19 cellular contexts compared by ENCODE assay signal in genomic region chr1:4657920-4658585, GRCh38. TPM values are rescaled to one million over a fixed set of nuclear protein-coding genes. Genes with fewer than 3 reads are reported as not detected.
DNase-seq lines count a peak whose midpoint lies in the region; ATAC-seq and TF ChIP-seq lines count a peak whose summit lies in the region.
"Had no signal": no experiment of that assay in that cellular context is flagged by ENCODE, and none has a peak within 500 bp of the region (broad histone marks: within the 10 kb centered on the region; RNA-seq: fewer than 3 reads in every experiment).

No MANE protein-coding gene starts in this region.

- no peak overlapping the region for H3K27ac Mint-ChIP-seq in natural killer cell treated with Interleukin-12 subunit alpha and Interleukin-12 subunit beta and Interleukin-15 and Interleukin-18, amount 100 ng/mL, for 72 hours
- H3K27ac Mint-ChIP-seq: activated CD4-positive, alpha-beta T cell treated with anti-CD3 and anti-CD28 coated beads, Interleukin-2, amount 10 ng/mL, durations not matched to agents 7 days and 5 days; activated naive CD4-positive, alpha-beta T cell treated with anti-CD3 and anti-CD28 coated beads, Interleukin-2, amount 50 U/mL, for 24 hours; stimulated activated naive CD8-positive, alpha-beta T cell treated with anti-CD3 and anti-CD28 coated beads, Interleukin-15, amount 100 ng/mL, for 72 hours had no signal

- H3K4me1 Mint-ChIP-seq in natural killer cell treated with Interleukin-12 subunit alpha and Interleukin-12 subunit beta and Interleukin-15 and Interleukin-18, amount 100 ng/mL, for 72 hours (ENCODE audit: low read depth in 2 of 2) = no peaks in the 10 kb centered on the region
- H3K4me1 Mint-ChIP-seq: activated CD4-positive, alpha-beta T cell treated with anti-CD3 and anti-CD28 coated beads, Interleukin-2, amount 10 ng/mL, durations not matched to agents 7 days and 5 days had no signal

- TF ChIP-seq CTCF in osteoblast (IDR thresholded peaks at IDR 0.05; ENCODE audit: extremely low read depth, low read depth, low read length) = no peak

- no peak overlapping the region for H3K4me2 ChIP-seq in osteoblast (ENCODE audit: insufficient read depth, low read length)
- H3K4me2 ChIP-seq: KMS-11 had no signal

- peaks cover 7% of the 10 kb centered on the region for H3K27me3 ChIP-seq in osteoblast (ENCODE audit: insufficient read depth, low read length)
- H3K27me3 ChIP-seq: foreskin keratinocyte had no signal

- no peaks in the 10 kb centered on the region for H3K9me3 Mint-ChIP-seq in natural killer cell treated with Interleukin-12 subunit alpha and Interleukin-12 subunit beta and Interleukin-15 and Interleukin-18, amount 100 ng/mL, for 72 hours
- H3K9me3 Mint-ChIP-seq: activated CD4-positive, alpha-beta T cell treated with anti-CD3 and anti-CD28 coated beads, Interleukin-2, amount 10 ng/mL, durations not matched to agents 7 days and 5 days; activated naive CD4-positive, alpha-beta T cell treated with anti-CD3 and anti-CD28 coated beads, Interleukin-2, amount 50 U/mL, for 24 hours; stimulated activated naive CD8-positive, alpha-beta T cell treated with anti-CD3 and anti-CD28 coated beads, Interleukin-15, amount 100 ng/mL, for 72 hours had no signal

- no peaks in the 10 kb centered on the region for H4K20me1 ChIP-seq in osteoblast (ENCODE audit: insufficient read depth, low read length)

- no peak overlapping the region for H3K4me3 Mint-ChIP-seq in natural killer cell treated with Interleukin-12 subunit alpha and Interleukin-12 subunit beta and Interleukin-15 and Interleukin-18, amount 100 ng/mL, for 72 hours
- H3K4me3 Mint-ChIP-seq: activated CD4-positive, alpha-beta T cell treated with anti-CD3 and anti-CD28 coated beads, Interleukin-2, amount 10 ng/mL, durations not matched to agents 7 days and 5 days; activated naive CD4-positive, alpha-beta T cell treated with anti-CD3 and anti-CD28 coated beads, Interleukin-2, amount 50 U/mL, for 24 hours; stimulated activated naive CD8-positive, alpha-beta T cell treated with anti-CD3 and anti-CD28 coated beads, Interleukin-15, amount 100 ng/mL, for 72 hours had no signal

- H3K36me3 Mint-ChIP-seq in natural killer cell treated with Interleukin-12 subunit alpha and Interleukin-12 subunit beta and Interleukin-15 and Interleukin-18, amount 100 ng/mL, for 72 hours = no peaks in the 10 kb centered on the region
- H3K36me3 Mint-ChIP-seq: activated naive CD4-positive, alpha-beta T cell treated with anti-CD3 and anti-CD28 coated beads, Interleukin-2, amount 50 U/mL, for 24 hours had no signal

- no peak overlapping the region for H3K27ac ChIP-seq in osteoblast (ENCODE audit: low read depth, low read length)
- H3K27ac ChIP-seq: KMS-11, parathyroid adenoma had no signal

- ATAC-seq in natural killer cell treated with Interleukin-12 subunit alpha and Interleukin-12 subunit beta and Interleukin-15 and Interleukin-18, amount 100 ng/mL, for 72 hours = no peak
- ATAC-seq: foreskin keratinocyte; GM12878; stimulated activated naive CD8-positive, alpha-beta T cell treated with anti-CD3 and anti-CD28 coated beads, Interleukin-15, amount 100 ng/mL, for 72 hours had no signal

- no peaks in the 10 kb centered on the region for H3K9me3 ChIP-seq in ES-I3 (ENCODE audit: control insufficient read depth, insufficient read depth, low read length)
- no peaks in the 10 kb centered on the region for H3K9me3 ChIP-seq in osteoblast (ENCODE audit: low read depth, low read length)
- H3K9me3 ChIP-seq: BE2C had no signal

- H3K4me1 ChIP-seq in ES-I3 (ENCODE audit: insufficient read depth, low read length) (peaks cover 27% of the 10 kb centered on the region), osteoblast (ENCODE audit: insufficient read depth, low read length) (no peaks in the 10 kb centered on the region)
- H3K4me1 ChIP-seq: BE2C, parathyroid adenoma had no signal

- H3K36me3 ChIP-seq in ES-I3 (ENCODE audit: insufficient read depth, low read length) (no peaks in the 10 kb centered on the region), osteoblast (ENCODE audit: insufficient read depth, low read length) (no peaks in the 10 kb centered on the region)
- H3K36me3 ChIP-seq: BE2C had no signal

- peaks cover 30 to 37% of the 10 kb centered on the region in 2 donors for H3K27me3 Mint-ChIP-seq in natural killer cell treated with Interleukin-12 subunit alpha and Interleukin-12 subunit beta and Interleukin-15 and Interleukin-18, amount 100 ng/mL, for 72 hours

- DNase-seq in NCI-H1694 treated with DMSO at 0.1 percent for 48 hours (lab: John Stamatoyannopoulos, UW) = peak; percentile 28
- DNase-seq in hippocampal formation (lab: John Stamatoyannopoulos, UW) = peak; percentile 65 to 70
- peak; percentile 66 for DNase-seq in osteoblast (ENCODE audit: insufficient read length, low spot score, missing footprints)
- no peak for DNase-seq in NCI-H2227 treated with DMSO at 0.1 percent for 48 hours (lab: John Stamatoyannopoulos, UW)
- no peak for DNase-seq in RKO (ENCODE audit: low spot score)
- DNase-seq in NCI-H1048 (lab: John Stamatoyannopoulos, UW) = no peak
- no peak for DNase-seq in natural killer cell treated with Interleukin-12 subunit alpha and Interleukin-12 subunit beta and Interleukin-15 and Interleukin-18, amount 100 ng/mL, for 72 hours (ENCODE audit: low spot score)
- DNase-seq: activated CD4-positive, alpha-beta T cell treated with anti-CD3 and anti-CD28 coated beads, Interleukin-2, amount 10 ng/mL, durations not matched to agents 7 days and 5 days; BE2C; central memory CD4-positive, alpha-beta T cell; foreskin keratinocyte; NCI-H1436 treated with DMSO at 0.1 percent for 48 hours; SHP77; stimulated activated naive CD8-positive, alpha-beta T cell treated with anti-CD3 and anti-CD28 coated beads, Interleukin-15, amount 100 ng/mL, for 72 hours had no signal

- H3K9ac ChIP-seq in ES-I3 (ENCODE audit: low read depth, low read length) = peak overlapping the region; percentile 13; the same call in 1 of the 2 replicates
- H3K9ac ChIP-seq: KMS-11, parathyroid adenoma had no signal

- no peak overlapping the region for H2AFZ ChIP-seq in osteoblast (ENCODE audit: low read length)
- H2AFZ ChIP-seq: parathyroid adenoma had no signal

- no peaks in the 10 kb centered on the region for H3K79me2 ChIP-seq in osteoblast (ENCODE audit: insufficient read depth, low read length)

- H3K4me3 ChIP-seq in osteoblast (ENCODE audit: insufficient read depth, low read length) = no peak overlapping the region
- H3K4me3 ChIP-seq: GM12878 had no signal

RNA-seq across cellular contexts. Expression of gene AJAP1, which starts 3.6 kb away (rescaled TPM):
- total RNA-seq in osteoblast = 0.29 and 1.1 TPM in 2 replicates
- total RNA-seq in natural killer cell treated with Interleukin-12 subunit alpha and Interleukin-12 subunit beta and Interleukin-15 and Interleukin-18, amount 100 ng/mL, for 72 hours = not detected
- total RNA-seq: activated CD4-positive, alpha-beta T cell treated with anti-CD3 and anti-CD28 coated beads, Interleukin-2, amount 10 ng/mL, durations not matched to agents 7 days and 5 days; GM12878 had no signal

Comparison
In these comparisons a context has a peak if more than half of its experiments do, and no peak if none do; other contexts are left out.
1. DNase-seq: peak in NCI-H1694 treated with DMSO at 0.1 percent for 48 hours (single experiment), hippocampal formation (2 of 2) and osteoblast (single experiment); none in NCI-H2227 treated with DMSO at 0.1 percent for 48 hours (single experiment), RKO (single experiment), NCI-H1048 (single experiment) and natural killer cell treated with Interleukin-12 subunit alpha and Interleukin-12 subunit beta and Interleukin-15 and Interleukin-18, amount 100 ng/mL, for 72 hours (single experiment).